ENCODE assay signal across 8 cellular contexts in genomic region chr19:7681336-7682174, GRCh38. TPM values are rescaled to one million over a fixed set of nuclear protein-coding genes. Genes with fewer than 3 reads are reported as not detected.
DNase-seq lines count a peak whose midpoint lies in the region; ATAC-seq and TF ChIP-seq lines count a peak whose summit lies in the region.

No MANE protein-coding gene starts in this region.

- peaks cover 32% of the 10 kb centered on the region for H3K27me3 Mint-ChIP-seq in neural crest cell (ENCODE audit: low read depth)
- peaks cover 21% of the 10 kb centered on the region for H3K27me3 Mint-ChIP-seq in stimulated activated naive CD8-positive, alpha-beta T cell treated with anti-CD3 and anti-CD28 coated beads, Interleukin-15, amount 100 ng/mL, for 72 hours

- H3K9me3 Mint-ChIP-seq in neural crest cell, result no peaks in the 10 kb centered on the region
- H3K9me3 Mint-ChIP-seq in stimulated activated naive CD8-positive, alpha-beta T cell treated with anti-CD3 and anti-CD28 coated beads, Interleukin-15, amount 100 ng/mL, for 72 hours, result no peaks in the 10 kb centered on the region

- peak overlapping the region; percentile 90 for H3K27ac Mint-ChIP-seq in neural crest cell (ENCODE audit: unreplicated experiment)
- H3K27ac Mint-ChIP-seq in stimulated activated naive CD8-positive, alpha-beta T cell treated with anti-CD3 and anti-CD28 coated beads, Interleukin-15, amount 100 ng/mL, for 72 hours, result peak overlapping the region; percentile 97 to 99

- H3K36me3 Mint-ChIP-seq in neural crest cell (ENCODE audit: low read depth), result no peaks in the 10 kb centered on the region

- DNase-seq in Caki2 (ENCODE audit: low read depth) (peak; percentile 31), SHP77 (lab: John Stamatoyannopoulos, UW) (peak; percentile 42 to 71), foreskin fibroblast (peak; percentile 74 to 92), neural crest cell (ENCODE audit: low read depth, low spot score) (peak; percentile 63), NCI-H128 (lab: John Stamatoyannopoulos, UW; ENCODE audit: unreplicated experiment) (no peak)
- peak; percentile 82 for DNase-seq in activated gamma-delta T cell treated with anti-CD3 and anti-CD28 coated beads, Interleukin-2, amount 50 U/mL, for 16 hours (ENCODE audit: low read depth)
- DNase-seq in stimulated activated naive CD8-positive, alpha-beta T cell treated with anti-CD3 and anti-CD28 coated beads, Interleukin-15, amount 100 ng/mL, for 72 hours, result peak; percentile 87 to 89

- H3K4me1 Mint-ChIP-seq in neural crest cell, result peaks cover 15% of the 10 kb centered on the region
- peaks cover 71% of the 10 kb centered on the region for H3K4me1 Mint-ChIP-seq in stimulated activated naive CD8-positive, alpha-beta T cell treated with anti-CD3 and anti-CD28 coated beads, Interleukin-15, amount 100 ng/mL, for 72 hours

- H3K4me3 Mint-ChIP-seq in neural crest cell, result peak overlapping the region; percentile 87
- peak overlapping the region; percentile 95 to 99 for H3K4me3 Mint-ChIP-seq in stimulated activated naive CD8-positive, alpha-beta T cell treated with anti-CD3 and anti-CD28 coated beads, Interleukin-15, amount 100 ng/mL, for 72 hours

- peak overlapping the region; percentile 84 to 100 for H3K4me3 ChIP-seq in foreskin fibroblast (ENCODE audit: low read depth in 1 of 2, low read length in 2 of 2)

- in situ Hi-C loops in Caki2 (cut with HindIII; ENCODE audit: low pct_unique_long_range_greater_than_20kb, low sequenced_read_pairs), result no loop called here

- TF ChIP-seq CTCF in foreskin fibroblast (IDR thresholded peaks at IDR 0.05; ENCODE audit: low read depth, low read length) (peak; percentile 67), neural crest cell (conservative IDR thresholded peaks at IDR 0.05) (peak; percentile 55)

- peak; percentile 17 for ATAC-seq in HG03097 (IDR thresholded peaks at IDR 0.05; ENCODE audit: low FRiP score, unreplicated experiment)
- peak; percentile 70 for ATAC-seq in stimulated activated naive CD8-positive, alpha-beta T cell treated with anti-CD3 and anti-CD28 coated beads, Interleukin-15, amount 100 ng/mL, for 72 hours

RNA-seq across cellular contexts. Expression of gene TRAPPC5, which starts 0.9 kb away (rescaled TPM):
- total RNA-seq in Caki2 (2014; rRNA removed; shearing (Covaris generic); ENCODE audit: low replicate concordance), result 83.3 and 104 TPM in 2 replicates
- 83.8 and 87.2 TPM in 2 replicates for total RNA-seq in neural crest cell

RNA-seq across cellular contexts. Expression of gene MCEMP1, which starts 4.7 kb away (rescaled TPM):
- total RNA-seq in Caki2 (2014; rRNA removed; shearing (Covaris generic); ENCODE audit: low replicate concordance), result not detected in 2 replicates
- not detected in 2 replicates for total RNA-seq in neural crest cell

RNA-seq across cellular contexts. Expression of gene RETN, which starts 12.7 kb away (rescaled TPM):
- total RNA-seq in Caki2 (2014; rRNA removed; shearing (Covaris generic); ENCODE audit: low replicate concordance), result not detected in 2 replicates
- not detected in 2 replicates for total RNA-seq in neural crest cell

RNA-seq across cellular contexts. Expression of gene FCER2, which starts 20.4 kb away (rescaled TPM):
- not detected in 2 replicates for total RNA-seq in Caki2 (2014; rRNA removed; shearing (Covaris generic); ENCODE audit: low replicate concordance)
- total RNA-seq in neural crest cell, result not detected in 2 replicates

RNA-seq across cellular contexts. Expression of gene STXBP2, which starts 44.6 kb away (rescaled TPM):
- 7.1 and 14.5 TPM in 2 replicates for total RNA-seq in Caki2 (2014; rRNA removed; shearing (Covaris generic); ENCODE audit: low replicate concordance)
- total RNA-seq in neural crest cell, result 4.6 and 5.2 TPM in 2 replicates
